16 cellular contexts compared by ENCODE assay signal in the genomic region with DNA sequence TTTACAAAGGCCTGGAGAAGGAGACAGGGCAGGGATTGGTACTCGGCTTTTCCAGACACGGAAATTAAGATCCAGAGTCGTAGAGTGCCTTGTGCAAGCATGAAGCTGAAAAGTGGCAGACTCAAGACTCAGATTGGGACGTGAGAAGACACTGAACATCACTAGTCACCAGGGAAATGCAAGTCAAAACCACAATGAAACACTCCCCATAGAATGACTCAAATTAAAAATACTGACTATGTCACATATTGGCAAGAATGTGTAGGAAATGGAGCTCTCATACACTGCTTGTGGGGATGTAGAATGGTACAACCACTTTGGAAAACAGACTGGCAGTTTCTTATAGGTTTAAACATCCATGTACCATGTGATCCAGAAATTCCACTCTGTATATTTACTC.
A peak's percentile ranks its signal among the peaks of the same experiment; 100 is the strongest.
DNase-seq lines count a peak whose midpoint lies in the region; ATAC-seq lines count a peak whose summit lies in the region.
"Had no signal": no experiment of that assay in that cellular context is flagged by ENCODE, and none has a peak within 500 bp of the region (broad histone marks: within the 10 kb centered on the region; RNA-seq: fewer than 3 reads in every experiment).

No MANE protein-coding gene starts in this region.

- H3K4me1 Mint-ChIP-seq in activated T-cell treated with anti-CD3 and anti-CD28 coated beads, Interleukin-2, amount 50 U/mL, for 72 hours (ENCODE audit: low read depth) = peaks cover 12% of the 10 kb centered on the region
- no peaks in the 10 kb centered on the region for H3K4me1 Mint-ChIP-seq in activated T-cell treated with anti-CD3 and anti-CD28 coated beads, Interleukin-2, amount 50 U/mL, for 24 hours (ENCODE audit: low read depth)
- H3K4me1 Mint-ChIP-seq in activated T-helper 17 cell treated with anti-CD3 and anti-CD28 coated beads, Interleukin-2, amount 50 U/mL, for 72 hours = no peaks in the 10 kb centered on the region
- no peaks in the 10 kb centered on the region for H3K4me1 Mint-ChIP-seq in stimulated activated effector memory CD8-positive, alpha-beta T cell treated with anti-CD3 and anti-CD28 coated beads, Interleukin-12 subunit alpha, Interleukin-12 subunit beta, amount 100 ng/mL, for 72 hours

- peaks cover 22% of the 10 kb centered on the region for H3K27me3 Mint-ChIP-seq in activated T-cell treated with anti-CD3 and anti-CD28 coated beads, Interleukin-2, amount 50 U/mL, for 72 hours (ENCODE audit: low read depth)
- H3K27me3 Mint-ChIP-seq in activated T-cell treated with anti-CD3 and anti-CD28 coated beads, Interleukin-2, amount 50 U/mL, for 24 hours = peaks cover 8% of the 10 kb centered on the region
- H3K27me3 Mint-ChIP-seq in activated T-helper 17 cell treated with anti-CD3 and anti-CD28 coated beads, Interleukin-2, amount 50 U/mL, for 72 hours = peaks cover 9% of the 10 kb centered on the region

- H3K36me3 Mint-ChIP-seq in activated T-cell treated with anti-CD3 and anti-CD28 coated beads, Interleukin-2, amount 50 U/mL, for 72 hours (ENCODE audit: insufficient read depth in 2 of 2) = peaks cover 2% of the 10 kb centered on the region in 2 donors
- H3K36me3 Mint-ChIP-seq in activated T-cell treated with anti-CD3 and anti-CD28 coated beads, Interleukin-2, amount 50 U/mL, for 24 hours (ENCODE audit: low read depth) = no peaks in the 10 kb centered on the region
- no peaks in the 10 kb centered on the region for H3K36me3 Mint-ChIP-seq in activated T-helper 17 cell treated with anti-CD3 and anti-CD28 coated beads, Interleukin-2, amount 50 U/mL, for 72 hours (ENCODE audit: low read depth)
- H3K36me3 Mint-ChIP-seq in stimulated activated effector memory CD8-positive, alpha-beta T cell treated with anti-CD3 and anti-CD28 coated beads, Interleukin-12 subunit alpha, Interleukin-12 subunit beta, amount 100 ng/mL, for 72 hours = no peaks in the 10 kb centered on the region

- no peaks in the 10 kb centered on the region for H3K9me3 Mint-ChIP-seq in activated T-cell treated with anti-CD3 and anti-CD28 coated beads, Interleukin-2, amount 50 U/mL, for 72 hours
- H3K9me3 Mint-ChIP-seq in activated T-cell treated with anti-CD3 and anti-CD28 coated beads, Interleukin-2, amount 50 U/mL, for 24 hours = no peaks in the 10 kb centered on the region
- H3K9me3 Mint-ChIP-seq in activated T-helper 17 cell treated with anti-CD3 and anti-CD28 coated beads, Interleukin-2, amount 50 U/mL, for 72 hours = no peaks in the 10 kb centered on the region
- no peaks in the 10 kb centered on the region for H3K9me3 Mint-ChIP-seq in stimulated activated effector memory CD8-positive, alpha-beta T cell treated with anti-CD3 and anti-CD28 coated beads, Interleukin-12 subunit alpha, Interleukin-12 subunit beta, amount 100 ng/mL, for 72 hours

- H3K4me3 Mint-ChIP-seq in activated T-cell treated with anti-CD3 and anti-CD28 coated beads, Interleukin-2, amount 50 U/mL, for 72 hours = no peak overlapping the region
- H3K4me3 Mint-ChIP-seq in activated T-cell treated with anti-CD3 and anti-CD28 coated beads, Interleukin-2, amount 50 U/mL, for 24 hours = no peak overlapping the region
- no peak overlapping the region for H3K4me3 Mint-ChIP-seq in activated T-helper 17 cell treated with anti-CD3 and anti-CD28 coated beads, Interleukin-2, amount 50 U/mL, for 72 hours
- no peak overlapping the region for H3K4me3 Mint-ChIP-seq in stimulated activated effector memory CD8-positive, alpha-beta T cell treated with anti-CD3 and anti-CD28 coated beads, Interleukin-12 subunit alpha, Interleukin-12 subunit beta, amount 100 ng/mL, for 72 hours

- peak in 1 of 2 donors; percentile 6 for DNase-seq in activated T-cell treated with anti-CD3 and anti-CD28 coated beads, Interleukin-2, amount 50 U/mL, for 72 hours
- DNase-seq in activated T-cell treated with anti-CD3 and anti-CD28 coated beads, Interleukin-2, amount 50 U/mL, for 24 hours = no peak
- DNase-seq in LHCN-M2 (ENCODE audit: low read depth) (peak; percentile 42), retina (no peak)
- DNase-seq in stimulated activated effector memory CD8-positive, alpha-beta T cell treated with anti-CD3 and anti-CD28 coated beads, Interleukin-12 subunit alpha, Interleukin-12 subunit beta, amount 100 ng/mL, for 72 hours (ENCODE audit: low spot score in 2 of 2) = peak in 1 of 2 donors; percentile 44
- DNase-seq: DMS153, NCI-H1105, NCI-H187, NCI-H446, Right ventricle myocardium superior had no signal

- peak; percentile 95 to 96 for ATAC-seq in activated T-cell treated with anti-CD3 and anti-CD28 coated beads, Interleukin-2, amount 50 U/mL, for 72 hours (replicated peaks in 1 of 2)
- peak; percentile 90 for ATAC-seq in activated T-helper 17 cell treated with anti-CD3 and anti-CD28 coated beads, Interleukin-2, amount 50 U/mL, for 72 hours (replicated peaks)
- peak; percentile 80 for ATAC-seq in stimulated activated effector memory CD8-positive, alpha-beta T cell treated with anti-CD3 and anti-CD28 coated beads, Interleukin-12 subunit alpha, Interleukin-12 subunit beta, amount 100 ng/mL, for 72 hours
- ATAC-seq in GM21786 (IDR thresholded peaks at IDR 0.05; ENCODE audit: unreplicated experiment) (no peak), GM21423 (IDR thresholded peaks at IDR 0.05; ENCODE audit: unreplicated experiment) (no peak)
- ATAC-seq: A549, GM12878, K562 had no signal

- no peak overlapping the region for H3K27ac Mint-ChIP-seq in activated T-cell treated with anti-CD3 and anti-CD28 coated beads, Interleukin-2, amount 50 U/mL, for 72 hours
- no peak overlapping the region for H3K27ac Mint-ChIP-seq in activated T-cell treated with anti-CD3 and anti-CD28 coated beads, Interleukin-2, amount 50 U/mL, for 24 hours
- no peak overlapping the region for H3K27ac Mint-ChIP-seq in activated T-helper 17 cell treated with anti-CD3 and anti-CD28 coated beads, Interleukin-2, amount 50 U/mL, for 72 hours
- no peak overlapping the region for H3K27ac Mint-ChIP-seq in stimulated activated effector memory CD8-positive, alpha-beta T cell treated with anti-CD3 and anti-CD28 coated beads, Interleukin-12 subunit alpha, Interleukin-12 subunit beta, amount 100 ng/mL, for 72 hours

Comparison
In these comparisons a context has a peak if more than half of its experiments do, and no peak if none do; other contexts are left out.
1. ATAC-seq: peak in activated T-cell treated with anti-CD3 and anti-CD28 coated beads, Interleukin-2, amount 50 U/mL, for 72 hours (2 of 2), activated T-helper 17 cell treated with anti-CD3 and anti-CD28 coated beads, Interleukin-2, amount 50 U/mL, for 72 hours (single experiment) and stimulated activated effector memory CD8-positive, alpha-beta T cell treated with anti-CD3 and anti-CD28 coated beads, Interleukin-12 subunit alpha, Interleukin-12 subunit beta, amount 100 ng/mL, for 72 hours (single experiment); none in GM21786 (single experiment) and GM21423 (single experiment).